8 cellular contexts compared by ENCODE assay signal in genomic region chr17:64919289-64920025, GRCh38. TPM values are rescaled to one million over a fixed set of nuclear protein-coding genes. Genes with fewer than 3 reads are reported as not detected.
DNase-seq lines count a peak whose midpoint lies in the region; ATAC-seq, FAIRE-seq and TF ChIP-seq lines count a peak whose summit lies in the region.
"Not testable (repeated sequence)": the region's sequence is repeated elsewhere in the genome, so short reads cannot be mapped to it uniquely, and the experiment has no call there.

Gene LRRC37A3, minus strand, starts transcription at chr17:64919478. Its CDS starts 22,221 bp downstream, at chr17:64897257.

- intact Hi-C loops in Calu3 (cut with micrococcal nuclease; ENCODE audit: unreplicated experiment), result loop anchor here (10.0 kb wide), 1 partner anchor 145 kb away; no protein-coding TSS in a partner anchor

- not testable (repeated sequence) for H3K27me3 Mint-ChIP-seq in Calu3 (ENCODE audit: unreplicated experiment)

- TF ChIP-seq EP300 in H1 (IDR thresholded peaks at IDR 0.05; ENCODE audit: borderline replicate concordance in 1 of 2, low read depth in 2 of 2, low read length in 2 of 2), result peak in 1 of 2 experiments; percentile 90; a peak in 2 of 3 replicates

- H3K4ac ChIP-seq in H1 (replicated peaks; ENCODE audit: insufficient read length, low read depth, low read length), result not testable (repeated sequence)
- H3K4ac ChIP-seq in mesendoderm (ENCODE audit: low read depth, low read length), result peak within 1 kb of the TSS; percentile 98

- POLR2A ChIA-PET in H1 (lab: Charles Lee; ENCODE audit: partially characterized antibody), result interaction anchor here (1.0 to 1.6 kb wide), 3 partner anchors 39 to 264 kb away, joined by 3 to 6 read pairs (median 3); no protein-coding TSS in a partner anchor

- 5% methylated on average over 52 of the region's 70 CpGs; no CpG with 5 or more reads in 1 of the 2 experiments for WGBS in H1 (ENCODE audit: extremely low coverage in 1 of 2, insufficient coverage in 1 of 2, insufficient read length in 1 of 2, insufficient replicate concordance in 2 of 2, low coverage in 1 of 2, low lambda C conversion rate in 2 of 2, missing lambda C conversion rate in 1 of 2), 2 experiments
- WGBS in mesendoderm (ENCODE audit: extremely low coverage, insufficient coverage, low lambda C conversion rate), result no CpG with 5 or more reads among the region's 70 CpGs

- peak; percentile 64 to 79 for TF ChIP-seq POLR2A in H1 (IDR thresholded peaks at IDR 0.05; ENCODE audit: control extremely low read depth in 1 of 2, low read depth in 2 of 2, low read length in 2 of 2)

- not testable (repeated sequence) for H3K79me2 ChIP-seq in H1 (ENCODE audit: control insufficient read depth in 1 of 2, insufficient read depth in 2 of 2, low read length in 2 of 2); mesendoderm (ENCODE audit: control insufficient read depth, insufficient read depth, low read length)

- H3K36me3 ChIP-seq in H1 (ENCODE audit: control insufficient read depth in 2 of 4, insufficient read depth in 4 of 4, low read length in 3 of 4); mesendoderm (ENCODE audit: control insufficient read depth, insufficient read depth, low read length): not testable (repeated sequence)

- not testable (repeated sequence) for H4K91ac ChIP-seq in H1 (replicated peaks; ENCODE audit: insufficient read length, low read length)

- not testable (repeated sequence) for H2BK20ac ChIP-seq in H1 (ENCODE audit: low read length)

- CTCF ChIA-PET in Calu3 (lab: Charles Lee) (interaction anchor here (0.6 to 2.1 kb wide), 3 partner anchors 19 to 203 kb away, joined by 5 read pairs; no protein-coding TSS in a partner anchor), H1 (lab: Charles Lee; ENCODE audit: partially characterized antibody) (interaction anchor here (0.8 to 1.5 kb wide), 5 partner anchors 42 to 238 kb away, joined by 3 to 4 read pairs (median 3); no protein-coding TSS in a partner anchor)

- ATAC-seq in GM21390 (IDR thresholded peaks at IDR 0.05; ENCODE audit: unreplicated experiment), result peak; percentile 90

- H3K14ac ChIP-seq in H1 (ENCODE audit: insufficient read length), result not testable (repeated sequence)

- not testable (repeated sequence) for H2AK5ac ChIP-seq in H1 (ENCODE audit: low read depth, low read length); mesendoderm (ENCODE audit: low read length)

- H3K4me3 ChIP-seq in H1 (ENCODE audit: extremely low read depth in 1 of 4, insufficient read depth in 2 of 4, low read depth in 3 of 4, low read length in 4 of 4) (peak within 1 kb of the TSS; percentile 35 to 66 (median 52)), mesendoderm (ENCODE audit: low read length) (peak within 1 kb of the TSS; percentile 19)

- not testable (repeated sequence) for H3K4me1 ChIP-seq in H1 (replicated peaks in 1 of 4; ENCODE audit: control insufficient read depth in 3 of 4, insufficient read depth in 4 of 4, low read length in 3 of 4); mesendoderm (ENCODE audit: control insufficient read depth, low read depth, low read length)

- FAIRE-seq in H1 (lab: Jason Lieb, UNC), result not testable (repeated sequence)

- H3K4me3 Mint-ChIP-seq in Calu3 (ENCODE audit: low read depth, unreplicated experiment), result peak within 1 kb of the TSS; percentile 81

- peak; percentile 48 to 66; a peak in 3 of 4 replicates for TF ChIP-seq RAD21 in H1 (IDR thresholded peaks at IDR 0.05 in 1 of 2, conservative IDR thresholded peaks at IDR 0.05 in 1 of 2; ENCODE audit: low read depth in 2 of 2, low read length in 2 of 2)

- not testable (repeated sequence) for H2BK120ac ChIP-seq in H1 (replicated peaks; ENCODE audit: low read depth, low read length)
- H2BK120ac ChIP-seq in mesendoderm (ENCODE audit: low read depth, low read length), result peak within 1 kb of the TSS; percentile 88

- not testable (repeated sequence) for H2AFZ ChIP-seq in H1 (ENCODE audit: low read length)

- not testable (repeated sequence) for H2BK12ac ChIP-seq in H1 (ENCODE audit: low read depth, low read length)

- not testable (repeated sequence) for H3K9me3 ChIP-seq in H1 (ENCODE audit: insufficient read depth in 2 of 2, low read depth in 1 of 2, low read length in 1 of 2)

- H3K27ac ChIP-seq in H1 (ENCODE audit: low read depth, low read length), result not testable (repeated sequence)
- peak within 1 kb of the TSS; percentile 77 for H3K27ac ChIP-seq in mesendoderm (ENCODE audit: low read depth, low read length)

- H3K18ac ChIP-seq in H1 (ENCODE audit: extremely low read depth, low read length) (peak within 1 kb of the TSS; percentile 78; the same call in 1 of the 2 replicates), mesendoderm (ENCODE audit: low read length) (peak within 1 kb of the TSS; percentile 99)

- H3K4me1 Mint-ChIP-seq in Calu3 (ENCODE audit: low read depth, unreplicated experiment), result not testable (repeated sequence)

- peak within 1 kb of the TSS; percentile 51; the same call in 1 of the 2 replicates for H4K8ac ChIP-seq in H1 (ENCODE audit: extremely low read depth, insufficient read depth, low read length)
- H4K8ac ChIP-seq in mesendoderm (ENCODE audit: low read depth, low read length), result not testable (repeated sequence)

- TF ChIP-seq CTCF in Calu3 (IDR thresholded peaks at IDR 0.05; ENCODE audit: unreplicated experiment) (peak; percentile 90), H1 (IDR thresholded peaks at IDR 0.05; ENCODE audit: control extremely low read depth in 1 of 3, insufficient read depth in 1 of 3, low read depth in 1 of 3, low read length in 3 of 3) (peak; percentile 82 to 90 (median 89))

- not testable (repeated sequence) for H2BK5ac ChIP-seq in H1 (ENCODE audit: low read depth, low read length); mesendoderm (ENCODE audit: low read length)

- H3K9ac ChIP-seq in H1 (replicated peaks in 1 of 4; ENCODE audit: extremely low read depth in 1 of 4, low read depth in 3 of 4, low read length in 3 of 4) (peak within 1 kb of the TSS in 3 of 4 experiments; percentile 46 to 86 (median 49); a peak in 5 of 7 replicates), mesendoderm (ENCODE audit: low read length) (peak within 1 kb of the TSS; percentile 67)

- not testable (repeated sequence) for H4K20me1 ChIP-seq in H1 (replicated peaks in 1 of 2; ENCODE audit: control insufficient read depth in 1 of 2, insufficient read depth in 2 of 2, low read length in 2 of 2)

- not testable (repeated sequence) for H3K27me3 ChIP-seq in H1 (replicated peaks in 1 of 4; ENCODE audit: control insufficient read depth in 3 of 4, extremely low read depth in 1 of 4, insufficient read depth in 3 of 4, low read length in 3 of 4); mesendoderm (ENCODE audit: insufficient read depth, low read length, poor library complexity)

- H3K4me2 ChIP-seq in H1 (ENCODE audit: insufficient read depth in 1 of 2, low read depth in 2 of 2, low read length in 2 of 2), result peak within 1 kb of the TSS; percentile 7 to 58; a peak in 3 of 4 replicates
- not testable (repeated sequence) for H3K4me2 ChIP-seq in mesendoderm (ENCODE audit: low read length)

- not testable (repeated sequence) for H3K56ac ChIP-seq in H1 (replicated peaks; ENCODE audit: insufficient read length, low read depth, low read length)
- H3K56ac ChIP-seq in mesendoderm (ENCODE audit: low read length), result peak within 1 kb of the TSS; percentile 82

- not testable (repeated sequence) for H3K23me2 ChIP-seq in H1 (ENCODE audit: low read depth, low read length)

- H2BK15ac ChIP-seq in H1 (ENCODE audit: low read length); mesendoderm (replicated peaks; ENCODE audit: low read depth): not testable (repeated sequence)

- peak within 1 kb of the TSS; percentile 83 for H3K27ac Mint-ChIP-seq in Calu3 (ENCODE audit: unreplicated experiment)

- H3K23ac ChIP-seq in H1 (ENCODE audit: insufficient read length); mesendoderm (ENCODE audit: low read length): not testable (repeated sequence)

- peak; percentile 100 for DNase-seq in Calu3
- DNase-seq in HUDEP-2 (lab: John Stamatoyannopoulos, UW; ENCODE audit: unreplicated experiment in 76 of 76), result peak in 75 of 76 experiments; percentile 23 to 99 (median 92)
- peak; percentile 93 for DNase-seq in NOMO-1 treated with DMSO at 0.1 percent for 48 hours (lab: John Stamatoyannopoulos, UW; ENCODE audit: unreplicated experiment)
- DNase-seq in activated CD8-positive, alpha-beta memory T cell treated with anti-CD3 and anti-CD28 coated beads for 48 hours (ENCODE audit: low read depth in 2 of 3, low spot score in 2 of 3), result peak; percentile 97 to 100 (median 99)
- DNase-seq in H1 (ENCODE audit: low read depth in 1 of 2, low spot score in 2 of 2), result peak; percentile 86 to 100
- DNase-seq in mesendoderm, result peak; percentile 97
- peak; percentile 97 for DNase-seq in stimulated activated CD8-positive, alpha-beta memory T cell treated with anti-CD3 and anti-CD28 coated beads, Interleukin-12 subunit alpha, Interleukin-12 subunit beta, amount 100 ng/mL, for 4 hours (ENCODE audit: low read depth)

- BruUV-seq in Calu3 (replicated peaks; lab: Mats Ljungman, UMichigan), result not testable (repeated sequence)

- H4K5ac ChIP-seq in H1 (ENCODE audit: insufficient read length, low read depth, low read length), result peak within 1 kb of the TSS; percentile 62
- not testable (repeated sequence) for H4K5ac ChIP-seq in mesendoderm (ENCODE audit: low read length)

- not testable (repeated sequence) for H3K9me3 Mint-ChIP-seq in Calu3 (ENCODE audit: low read depth, unreplicated experiment)

- peaks cover 18% of the 10 kb centered on the region for H3K36me3 Mint-ChIP-seq in Calu3 (ENCODE audit: insufficient read depth, unreplicated experiment)

- not testable (repeated sequence) for H3K79me1 ChIP-seq in H1 (ENCODE audit: low read depth, low read length); mesendoderm (ENCODE audit: low read length)

TF ChIP-seq in H1, 55 proteins besides CTCF, POLR2A, EP300 and RAD21 (continues in another document):
- TF ChIP-seq SIN3A (conservative IDR thresholded peaks at IDR 0.05 in 1 of 2, IDR thresholded peaks at IDR 0.05 in 1 of 2; ENCODE audit: low read depth in 1 of 2, low read length in 2 of 2) (0 out of 4 replicates have a peak, but pooled peaks of 1 of the 2 experiments have one; percentile 30), YY1 (IDR thresholded peaks at IDR 0.05; ENCODE audit: low read depth, low read length) (peak; percentile 94)

RNA-seq across cellular contexts. Expression of gene LRRC37A3, which starts in this region (rescaled TPM):
- total RNA-seq in Calu3 (2022), result 34.1 and 37.4 TPM in 2 replicates
- total RNA-seq in H1 (2021; fragmentation: NEBNext Ultra II Directional; extraction: Animal tissue kit (Norgen Biotek cat#: 25700)), result 9.4 and 10.2 TPM in 2 replicates
- 2.7 and 3.3 TPM in 2 replicates for polyA plus RNA-seq in H1 (2011; rRNA removed)
- 1.1 TPM for polyA plus RNA-seq in H1 (2011; cell fraction: cytosol; rRNA removed)
- polyA plus RNA-seq in H1 (2011; cell fraction: nucleus; rRNA removed), result 4.9 TPM
- 1.5 to 4.0 TPM (median 2.0 TPM) in 4 replicates for polyA plus RNA-seq in H1 (2012, experiment 1 of 2)
- polyA plus RNA-seq in H1 (2012, experiment 2 of 2), result not detected
- polyA plus RNA-seq in H1 (2013, experiment 1 of 2), result 1.8 TPM
- polyA plus RNA-seq in H1 (2013, experiment 2 of 2), result 0.90 TPM
- 6.2 and 9.5 TPM in 2 replicates for polyA minus RNA-seq in H1 (2011; rRNA and poly(A)+ RNA removed)
- polyA minus RNA-seq in H1 (2011; cell fraction: cytosol; rRNA and poly(A)+ RNA removed), result 6.2 TPM
- 22.2 TPM for polyA minus RNA-seq in H1 (2011; cell fraction: nucleus; rRNA and poly(A)+ RNA removed)
- polyA plus RNA-seq in mesendoderm (2013, experiment 1 of 2), result 2.3 TPM
- 2.5 TPM for polyA plus RNA-seq in mesendoderm (2013, experiment 2 of 2)
